Comparison of ENCODE assay signal across 11 cellular contexts in genomic region chr17:60355663-60356594, GRCh38. TPM values are rescaled to one million over a fixed set of nuclear protein-coding genes. Genes with fewer than 3 reads are reported as not detected.
DNase-seq lines count a peak whose midpoint lies in the region; ATAC-seq and TF ChIP-seq lines count a peak whose summit lies in the region.
"Had no signal": no experiment of that assay in that cellular context is flagged by ENCODE, and none has a peak within 500 bp of the region (broad histone marks: within the 10 kb centered on the region; RNA-seq: fewer than 3 reads in every experiment).

No MANE protein-coding gene starts in this region.

- no peaks in the 10 kb centered on the region for H3K27me3 ChIP-seq in CD8-positive, alpha-beta T cell (ENCODE audit: insufficient read depth, low read length)
- H3K27me3 ChIP-seq in GM23338 (ENCODE audit: insufficient read depth): no peaks in the 10 kb centered on the region
- H3K27me3 ChIP-seq in A673 (replicated peaks; ENCODE audit: insufficient read depth, low read depth, low read length, poor library complexity): no peaks in the 10 kb centered on the region
- H3K27me3 ChIP-seq: hepatocyte had no signal

- no peak overlapping the region for H2AFZ ChIP-seq in GM23338
- H2AFZ ChIP-seq: hepatocyte had no signal

- peaks cover 19% of the 10 kb centered on the region for H3K4me1 Mint-ChIP-seq in CD8-positive, alpha-beta T cell (ENCODE audit: low read depth)
- H3K4me1 Mint-ChIP-seq in GM23338 (peaks cover 20% of the 10 kb centered on the region), immature natural killer cell (peaks cover 22 to 38% of the 10 kb centered on the region in 2 donors)
- H3K4me1 Mint-ChIP-seq in activated CD8-positive, alpha-beta T cell treated with anti-CD3 and anti-CD28 coated beads for 36 hours (ENCODE audit: low read depth): peaks cover 33% of the 10 kb centered on the region

- no TSS peak for BruUV-seq in A673 (replicated peaks; lab: Mats Ljungman, UMichigan)

- H3K27ac ChIP-seq in CD8-positive, alpha-beta T cell (ENCODE audit: low read depth, low read length): no peak overlapping the region
- H3K27ac ChIP-seq in GM23338 (ENCODE audit: low read depth) (peak overlapping the region; percentile 76; the same call in 1 of the 2 replicates), A673 (ENCODE audit: low read depth, low read length, poor library complexity, severe bottlenecking) (no peak overlapping the region)
- H3K27ac ChIP-seq: hepatocyte had no signal

- CTCF ChIA-PET in CD8-positive, alpha-beta T cell (lab: Charles Lee): no interaction called here
- CTCF ChIA-PET in activated CD8-positive, alpha-beta T cell treated with anti-CD3 and anti-CD28 coated beads for 36 hours (lab: Charles Lee): no interaction called here
- CTCF ChIA-PET in A673 (lab: Charles Lee): no interaction called here

- H4K20me1 ChIP-seq in GM23338 (replicated peaks; ENCODE audit: insufficient read depth): peaks cover 51% of the 10 kb centered on the region

- DNase-seq in CD8-positive, alpha-beta T cell: no peak
- no peak for DNase-seq in GM23338 (ENCODE audit: low spot score)
- DNase-seq in activated CD8-positive, alpha-beta T cell treated with anti-CD3 and anti-CD28 coated beads for 36 hours: no peak
- no peak for DNase-seq in mucosa of descending colon
- DNase-seq in immature natural killer cell: no peak
- no peak for DNase-seq in A673 (ENCODE audit: low spot score)
- DNase-seq: activated CD4-positive, alpha-beta T cell treated with anti-CD3 and anti-CD28 coated beads, Interleukin-2, amount 50 U/mL, for 48 hours; naive thymus-derived CD8-positive, alpha-beta T cell; NCI-H1417 treated with DMSO at 0.1 percent for 48 hours had no signal

- no peak overlapping the region for H3K4me3 ChIP-seq in CD8-positive, alpha-beta T cell (ENCODE audit: low read depth, low read length)
- H3K4me3 ChIP-seq in GM23338: no peak overlapping the region
- H3K4me3 ChIP-seq in mucosa of descending colon: no peak overlapping the region
- H3K4me3 ChIP-seq in A673 (ENCODE audit: low read depth, low read length, poor library complexity, severe bottlenecking): no peak overlapping the region
- H3K4me3 ChIP-seq: hepatocyte had no signal

- H3K36me3 ChIP-seq in CD8-positive, alpha-beta T cell (ENCODE audit: insufficient read depth, low read length): no peaks in the 10 kb centered on the region
- no peaks in the 10 kb centered on the region for H3K36me3 ChIP-seq in GM23338 (ENCODE audit: insufficient read depth)
- H3K36me3 ChIP-seq in mucosa of descending colon (ENCODE audit: low read depth): no peaks in the 10 kb centered on the region
- H3K36me3 ChIP-seq in A673 (ENCODE audit: insufficient read depth, low read length, poor library complexity, severe bottlenecking): no peaks in the 10 kb centered on the region

- H3K9me2 ChIP-seq in GM23338 (ENCODE audit: insufficient read depth): no peaks in the 10 kb centered on the region

- no peak overlapping the region for H3K4me3 Mint-ChIP-seq in CD8-positive, alpha-beta T cell
- H3K4me3 Mint-ChIP-seq in GM23338 (no peak overlapping the region), immature natural killer cell (peak overlapping the region in 1 of 5 donors; percentile 56)
- no peak overlapping the region for H3K4me3 Mint-ChIP-seq in activated CD8-positive, alpha-beta T cell treated with anti-CD3 and anti-CD28 coated beads for 36 hours
- H3K4me3 Mint-ChIP-seq: naive thymus-derived CD8-positive, alpha-beta T cell had no signal

- TF ChIP-seq CTCF in CD8-positive, alpha-beta T cell (IDR thresholded peaks at IDR 0.05): no peak
- TF ChIP-seq CTCF in GM23338 (conservative IDR thresholded peaks at IDR 0.05; ENCODE audit: low read depth in 2 of 2) (no peak), mucosa of descending colon (IDR thresholded peaks at IDR 0.05) (no peak), A673 (conservative IDR thresholded peaks at IDR 0.05; ENCODE audit: low read depth, low read length) (no peak)
- TF ChIP-seq CTCF in activated CD8-positive, alpha-beta T cell treated with anti-CD3 and anti-CD28 coated beads for 36 hours (IDR thresholded peaks at IDR 0.05): no peak

- peaks cover 3% of the 10 kb centered on the region for H3K36me3 Mint-ChIP-seq in CD8-positive, alpha-beta T cell
- 0 out of 3 replicates have a peak, but pooled peaks cover 2% of the 10 kb centered on the region for H3K36me3 Mint-ChIP-seq in GM23338 (ENCODE audit: low read depth)
- peaks cover 7% of the 10 kb centered on the region for H3K36me3 Mint-ChIP-seq in activated CD8-positive, alpha-beta T cell treated with anti-CD3 and anti-CD28 coated beads for 36 hours (ENCODE audit: low read depth)
- H3K36me3 Mint-ChIP-seq in immature natural killer cell: no peaks in the 10 kb centered on the region

- no peaks in the 10 kb centered on the region for H3K27me3 Mint-ChIP-seq in CD8-positive, alpha-beta T cell (ENCODE audit: low read depth)
- H3K27me3 Mint-ChIP-seq in GM23338 (ENCODE audit: insufficient read depth, low read depth, poor library complexity): peaks cover 5% of the 10 kb centered on the region
- H3K27me3 Mint-ChIP-seq in activated CD8-positive, alpha-beta T cell treated with anti-CD3 and anti-CD28 coated beads for 36 hours: no peaks in the 10 kb centered on the region
- H3K27me3 Mint-ChIP-seq in immature natural killer cell (ENCODE audit: low read depth in 3 of 3): no peaks in the 10 kb centered on the region
- H3K27me3 Mint-ChIP-seq: naive thymus-derived CD8-positive, alpha-beta T cell had no signal

- H3K4me2 ChIP-seq in GM23338: no peak overlapping the region
- H3K4me2 ChIP-seq: hepatocyte had no signal

- POLR2A ChIA-PET in CD8-positive, alpha-beta T cell (lab: Charles Lee): no interaction called here
- POLR2A ChIA-PET in activated CD8-positive, alpha-beta T cell treated with anti-CD3 and anti-CD28 coated beads for 36 hours (lab: Charles Lee): interaction anchor here (0.8 to 1.1 kb wide), 2 partner anchors 34 to 69 kb away, joined by 3 read pairs; no protein-coding TSS in a partner anchor
- POLR2A ChIA-PET in A673 (lab: Charles Lee; ENCODE audit: low non-redundant PET): no interaction called here

- H3K27ac Mint-ChIP-seq in CD8-positive, alpha-beta T cell: peak overlapping the region; percentile 4
- no peak overlapping the region; the same call in 1 of the 2 replicates for H3K27ac Mint-ChIP-seq in GM23338
- H3K27ac Mint-ChIP-seq in activated CD8-positive, alpha-beta T cell treated with anti-CD3 and anti-CD28 coated beads for 36 hours: peak overlapping the region; percentile 56
- H3K27ac Mint-ChIP-seq in immature natural killer cell: peak overlapping the region in 2 of 6 donors; percentile 8 to 83

- H3K79me2 ChIP-seq in GM23338 (replicated peaks; ENCODE audit: insufficient read depth): peaks cover 100% of the 10 kb centered on the region

- ATAC-seq in CD8-positive, alpha-beta T cell: no peak
- ATAC-seq in GM23338: peak; percentile 45
- peak; percentile 26 for ATAC-seq in activated CD8-positive, alpha-beta T cell treated with anti-CD3 and anti-CD28 coated beads for 36 hours
- peak; percentile 48 for ATAC-seq in mucosa of descending colon
- no peak for ATAC-seq in HG02973 (IDR thresholded peaks at IDR 0.05; ENCODE audit: unreplicated experiment)
- ATAC-seq: naive thymus-derived CD8-positive, alpha-beta T cell had no signal

- no peaks in the 10 kb centered on the region for H3F3A ChIP-seq in GM23338 (replicated peaks; ENCODE audit: low read depth)

- no peaks in the 10 kb centered on the region for H3K4me1 ChIP-seq in CD8-positive, alpha-beta T cell (ENCODE audit: insufficient read depth, low read length)
- H3K4me1 ChIP-seq in GM23338 (ENCODE audit: insufficient read depth) (peaks cover 19% of the 10 kb centered on the region), mucosa of descending colon (ENCODE audit: low read depth) (peaks cover 4% of the 10 kb centered on the region), A673 (ENCODE audit: insufficient read depth, low read length, poor library complexity, severe bottlenecking) (peaks cover 8% of the 10 kb centered on the region)

- H3K9me3 Mint-ChIP-seq in CD8-positive, alpha-beta T cell: no peaks in the 10 kb centered on the region
- H3K9me3 Mint-ChIP-seq in GM23338 (no peaks in the 10 kb centered on the region), immature natural killer cell (no peaks in the 10 kb centered on the region)
- H3K9me3 Mint-ChIP-seq in activated CD8-positive, alpha-beta T cell treated with anti-CD3 and anti-CD28 coated beads for 36 hours: no peaks in the 10 kb centered on the region

- intact Hi-C loops in CD8-positive, alpha-beta T cell (cut with DNase I, micrococcal nuclease): no loop called here
- intact Hi-C loops in activated CD8-positive, alpha-beta T cell treated with anti-CD3 and anti-CD28 coated beads for 36 hours (cut with micrococcal nuclease): no loop called here
- intact Hi-C loops in mucosa of descending colon (cut with DNase I, micrococcal nuclease): no loop called here
- intact Hi-C loops in A673 (cut with micrococcal nuclease; ENCODE audit: unreplicated experiment): no loop called here

- no peaks in the 10 kb centered on the region for H3K9me3 ChIP-seq in CD8-positive, alpha-beta T cell (ENCODE audit: low read length)
- H3K9me3 ChIP-seq in mucosa of descending colon (no peaks in the 10 kb centered on the region), A673 (ENCODE audit: low read depth, low read length, poor library complexity, severe bottlenecking) (no peaks in the 10 kb centered on the region)

TF ChIP-seq in GM23338, 12 proteins besides CTCF, POLR2A, EP300 and RAD21 (continues in another document):
- TF ChIP-seq EZH2phosphoT487 (IDR thresholded peaks at IDR 0.05; ENCODE audit: unreplicated experiment): no peak
- TF ChIP-seq POLR2AphosphoS5 (IDR thresholded peaks at IDR 0.05; ENCODE audit: low read depth): no peak
- TF ChIP-seq STAT1 (IDR thresholded peaks at IDR 0.05; ENCODE audit: unreplicated experiment): no peak
- no peak for TF ChIP-seq ZNF331 (CRISPR knock-in tag; IDR thresholded peaks at IDR 0.05; ENCODE audit: low read depth)

RNA-seq across cellular contexts. Expression of gene USP32, which starts 36.0 kb away (rescaled TPM):
- 10 to 100 TPM; 24.7 to 26.3 TPM for total RNA-seq in CD8-positive, alpha-beta T cell
- total RNA-seq in GM23338 (2014; rRNA removed; shearing (Covaris generic)): 124 and 129 TPM in 2 replicates
- polyA plus RNA-seq in GM23338 (2016; fragmentation: Nextera tagmentation; extraction: Ambion mirVana): 43.6 and 44.3 TPM in 2 replicates
- total RNA-seq in activated CD8-positive, alpha-beta T cell treated with anti-CD3 and anti-CD28 coated beads for 36 hours: 10 to 100 TPM; 26.5 TPM
- total RNA-seq in mucosa of descending colon: 10 to 100 TPM; 37.2 to 52.3 (median 38.5) TPM
- polyA plus RNA-seq in immature natural killer cell: 1 to 10 TPM; 4.5 to 8.1 (median 5.5) TPM
- 49.3 and 54.8 TPM in 2 replicates for total RNA-seq in A673 (2021)

Comparison
In these comparisons a context has a peak if more than half of its experiments do, and no peak if none do; other contexts are left out.
1. ATAC-seq: peak in GM23338 (single experiment), activated CD8-positive, alpha-beta T cell treated with anti-CD3 and anti-CD28 coated beads for 36 hours (single experiment) and mucosa of descending colon (single experiment); none in CD8-positive, alpha-beta T cell (single experiment) and HG02973 (single experiment).